Comparison of ENCODE assay signal across 9 cellular contexts in the genomic region with DNA sequence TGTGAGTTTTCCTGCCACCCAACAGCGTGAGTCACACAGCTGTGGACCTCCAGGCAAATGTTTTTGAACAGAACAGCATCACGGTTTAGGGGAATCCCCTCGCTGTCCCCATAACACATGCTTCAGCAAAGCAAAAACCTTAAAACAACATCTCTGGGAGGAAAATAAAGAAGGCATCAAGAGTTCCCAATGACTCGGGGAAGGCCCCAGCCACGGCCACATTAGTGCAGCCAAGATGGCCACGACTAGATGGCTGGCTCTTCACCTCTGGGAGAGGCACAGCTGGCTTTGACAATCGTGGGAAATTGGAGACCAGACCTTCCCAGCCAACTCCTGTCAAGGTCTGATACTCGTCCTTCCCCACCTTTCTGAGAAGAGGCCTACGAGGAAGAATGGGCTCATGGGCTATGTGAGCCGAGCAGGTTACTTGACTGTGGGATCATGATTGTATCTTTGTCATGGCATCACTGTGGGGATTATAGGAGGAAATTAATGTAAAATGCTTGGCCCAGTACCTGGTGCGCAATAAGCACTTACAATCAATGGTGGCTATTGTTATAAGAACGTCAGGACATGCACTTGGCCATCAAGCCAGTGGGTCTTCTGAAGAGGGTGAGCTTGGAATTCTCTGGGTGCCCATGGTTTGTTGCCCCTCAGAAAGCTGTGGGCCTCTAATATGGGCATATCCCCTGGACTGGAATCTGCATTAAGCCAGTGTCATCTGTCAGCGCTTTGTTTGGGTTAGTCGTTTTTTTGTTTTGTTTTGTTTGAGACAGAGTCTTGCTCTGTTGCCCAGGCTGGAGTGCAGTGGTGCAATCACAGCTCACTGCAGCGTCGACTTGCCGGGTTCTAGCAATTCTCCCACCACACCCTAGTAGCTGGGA. TPM values are rescaled to one million over a fixed set of nuclear protein-coding genes. Genes with fewer than 3 reads are reported as not detected.
DNase-seq lines count a peak whose midpoint lies in the region; ATAC-seq lines count a peak whose summit lies in the region.
"Had no signal": no experiment of that assay in that cellular context is flagged by ENCODE, and none has a peak within 500 bp of the region (broad histone marks: within the 10 kb centered on the region; RNA-seq: fewer than 3 reads in every experiment).

No MANE protein-coding gene starts in this region.

- no peak overlapping the region for H3K4me2 ChIP-seq in trophoblast cell (ENCODE audit: low read length)

- no peak overlapping the region for H2BK12ac ChIP-seq in trophoblast cell (ENCODE audit: low read length)

- no peak overlapping the region for H4K12ac ChIP-seq in trophoblast cell (ENCODE audit: low read depth, low read length)

- H2BK5ac ChIP-seq in trophoblast cell (ENCODE audit: low read depth, low read length, poor library complexity), result no peak overlapping the region

- no peaks in the 10 kb centered on the region for H3K36me3 ChIP-seq in trophoblast cell (ENCODE audit: control insufficient read depth in 1 of 2, insufficient read depth in 2 of 2, low read length in 2 of 2)
- H3K36me3 ChIP-seq: cardiac muscle cell had no signal

- no peaks in the 10 kb centered on the region for H3K4me1 ChIP-seq in trophoblast cell (ENCODE audit: control insufficient read depth in 1 of 2, insufficient read depth in 2 of 2, low read length in 2 of 2)

- no peak overlapping the region for H2AK5ac ChIP-seq in trophoblast cell (ENCODE audit: low read length)

- H4K8ac ChIP-seq in trophoblast cell (ENCODE audit: low read depth, low read length), result no peak overlapping the region

- H2AFZ ChIP-seq in trophoblast cell (ENCODE audit: insufficient read depth, low read length, poor library complexity), result no peak overlapping the region

- WGBS in trophoblast cell (ENCODE audit: extremely low coverage, insufficient coverage, insufficient read length), result no CpG with 5 or more reads among the region's 17 CpGs

- H3K9me3 ChIP-seq in trophoblast cell (ENCODE audit: insufficient read depth, low read depth, low read length), result peaks cover 2% of the 10 kb centered on the region

- no peaks in the 10 kb centered on the region for H3K79me1 ChIP-seq in trophoblast cell (ENCODE audit: low read length)

- peak; percentile 71 for DNase-seq in activated CD4-positive, alpha-beta T cell treated with anti-CD3 and anti-CD28 coated beads, Interleukin-2, amount 50 U/mL, for 1 hour
- peak; percentile 40 for DNase-seq in effector CD8-positive, alpha-beta T cell (lab: John Stamatoyannopoulos, UW)
- DNase-seq in trophoblast cell (peak; percentile 75 to 81), NCI-H1694 (lab: John Stamatoyannopoulos, UW) (no peak), NCI-H748 treated with DMSO at 0.1 percent for 48 hours (lab: John Stamatoyannopoulos, UW) (no peak), D341Med (ENCODE audit: low spot score) (no peak)

- no peak overlapping the region for H3K23ac ChIP-seq in trophoblast cell (ENCODE audit: low read length)

- H2BK120ac ChIP-seq in trophoblast cell (ENCODE audit: insufficient read depth, low read length, poor library complexity), result no peak overlapping the region

- no peaks in the 10 kb centered on the region for H3K27me3 ChIP-seq in trophoblast cell (ENCODE audit: insufficient read depth, low read length)
- H3K27me3 ChIP-seq: cardiac muscle cell had no signal

- H3K4me3 ChIP-seq in trophoblast cell (ENCODE audit: low read depth, low read length), result no peak overlapping the region
- H3K4me3 ChIP-seq: cardiac muscle cell had no signal

- H3K4ac ChIP-seq in trophoblast cell (ENCODE audit: low read depth, low read length), result no peak overlapping the region

- H4K91ac ChIP-seq in trophoblast cell (ENCODE audit: low read depth, low read length), result no peak overlapping the region

- no peak overlapping the region for H3K27ac ChIP-seq in trophoblast cell (ENCODE audit: low read depth, low read length)
- H3K27ac ChIP-seq: cardiac muscle cell had no signal

- H3K14ac ChIP-seq in trophoblast cell (ENCODE audit: low read length), result no peak overlapping the region

- no peak overlapping the region for H3K9ac ChIP-seq in trophoblast cell (ENCODE audit: low read length)

- no peak overlapping the region for H3K18ac ChIP-seq in trophoblast cell (ENCODE audit: low read length)

- H3K79me2 ChIP-seq in trophoblast cell (ENCODE audit: control insufficient read depth, insufficient read depth, low read length, poor library complexity), result no peaks in the 10 kb centered on the region

- peak; percentile 47 for ATAC-seq in GM18907 (IDR thresholded peaks at IDR 0.05; ENCODE audit: unreplicated experiment)
- ATAC-seq in HG03439 (IDR thresholded peaks at IDR 0.05; ENCODE audit: unreplicated experiment), result peak; percentile 44

RNA-seq across cellular contexts. Expression of a gene that starts 43.6 kb away (rescaled TPM):
- not detected in 2 replicates for polyA plus RNA-seq in trophoblast cell (2013)

Comparison
In these comparisons a context has a peak if more than half of its experiments do, and no peak if none do; other contexts are left out.
1. DNase-seq: peak in activated CD4-positive, alpha-beta T cell treated with anti-CD3 and anti-CD28 coated beads, Interleukin-2, amount 50 U/mL, for 1 hour (single experiment), effector CD8-positive, alpha-beta T cell (single experiment) and trophoblast cell (2 of 2); none in NCI-H1694 (single experiment), NCI-H748 treated with DMSO at 0.1 percent for 48 hours (single experiment) and D341Med (single experiment).